Comparison of ENCODE assay signal across 21 cellular contexts in the genomic region with DNA sequence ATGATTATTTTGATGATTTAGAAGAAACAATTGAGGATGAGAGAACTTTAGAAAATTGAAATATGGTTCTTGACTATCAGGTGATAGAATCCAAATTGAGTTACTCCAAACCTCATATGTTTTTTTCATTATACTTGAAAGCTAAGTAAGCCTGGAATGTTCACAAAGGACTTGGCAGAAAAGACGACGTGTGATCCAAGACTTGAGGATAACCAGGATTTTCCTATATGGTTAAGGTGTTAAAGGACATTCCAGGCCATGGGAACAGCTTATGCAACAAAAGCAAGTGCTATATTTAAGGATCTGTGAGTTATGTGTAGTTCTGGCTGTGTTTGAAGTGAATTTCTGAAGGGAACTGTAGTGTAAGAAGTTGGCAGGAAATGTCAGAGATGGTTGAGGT. TPM values are rescaled to one million over a fixed set of nuclear protein-coding genes. Genes with fewer than 3 reads are reported as not detected.
DNase-seq lines count a peak whose midpoint lies in the region; ATAC-seq, FAIRE-seq and TF ChIP-seq lines count a peak whose summit lies in the region.
"Had no signal": no experiment of that assay in that cellular context is flagged by ENCODE, and none has a peak within 500 bp of the region (broad histone marks: within the 10 kb centered on the region; RNA-seq: fewer than 3 reads in every experiment).

No MANE protein-coding gene starts in this region.

- H3K36me3 ChIP-seq in pancreas = no peaks in the 10 kb centered on the region
- H3K36me3 ChIP-seq: BLaER1 had no signal

- intact Hi-C loops in pancreas (cut with DNase I) = no loop called here

- CTCF ChIA-PET in GM10248 (lab: Yijun Ruan, JAX) = no interaction called here

- no peak for ATAC-seq in pancreas
- no peak for ATAC-seq in HG03139 (IDR thresholded peaks at IDR 0.05; ENCODE audit: unreplicated experiment)
- ATAC-seq: K562 had no signal

- TF ChIP-seq CTCF in fibroblast of pulmonary artery (IDR thresholded peaks at IDR 0.05; ENCODE audit: low read length, missing control alignments) = no peak
- no peak for TF ChIP-seq CTCF in pancreas (IDR thresholded peaks at IDR 0.05)
- no peak for TF ChIP-seq CTCF in GM10248 (IDR thresholded peaks at IDR 0.05; ENCODE audit: control extremely low read depth, extremely low read depth, low read depth, missing control alignments)

- H3K9me3 ChIP-seq in pancreas = no peaks in the 10 kb centered on the region
- H3K9me3 ChIP-seq: BLaER1 had no signal

- no peaks in the 10 kb centered on the region for H3K27me3 ChIP-seq in pancreas
- H3K27me3 ChIP-seq: BLaER1 had no signal

- FAIRE-seq in pancreas (lab: Jason Lieb, UNC) = peak; percentile 23
- FAIRE-seq: G401.6, GM12892, H54, HTR-8/SVneo, K562 had no signal

- DNase-seq in EH (ENCODE audit: low read depth) (peak; percentile 2), astrocyte of the hippocampus (ENCODE audit: low read depth, low spot score) (peak; percentile 7), fibroblast of pulmonary artery (ENCODE audit: low read depth) (peak; percentile 5), pancreas (no peak), NCI-H2107 treated with DMSO at 0.1 percent for 48 hours (lab: John Stamatoyannopoulos, UW; ENCODE audit: unreplicated experiment) (no peak), D341Med (ENCODE audit: low spot score) (no peak), GM10248 (ENCODE audit: extremely low spot score) (no peak)
- DNase-seq: 8988T; CD4-positive, alpha-beta memory T cell; DMS79 treated with DMSO at 0.1 percent for 48 hours; HCEC 1CT; HFFc6; IMR-90 had no signal

- peaks cover 7 to 9% (median 7%) of the 10 kb centered on the region in 3 donors for H3K4me1 ChIP-seq in pancreas
- H3K4me1 ChIP-seq: BLaER1 had no signal

- WGBS in pancreas, 2 donors = 25 to 43% methylated on average over 2 of the region's 2 CpGs

- H3K4me3 ChIP-seq in fibroblast of pulmonary artery (replicated peaks; ENCODE audit: low read depth, low read length) (no peak overlapping the region), pancreas (no peak overlapping the region)
- H3K4me3 ChIP-seq: BLaER1, K562 had no signal

- POLR2A ChIA-PET in GM10248 (lab: Yijun Ruan, JAX) = no interaction called here

- H3K27ac ChIP-seq in pancreas = no peak overlapping the region
- H3K27ac ChIP-seq: BLaER1 had no signal

RNA-seq across cellular contexts. Expression of a gene that starts 52.5 kb away (rescaled TPM):
- 1 to 10 TPM in 1 of 6 donors, under 1 TPM in 5; 0.18 to 1.0 (median 0.39) TPM for total RNA-seq in pancreas
- under 1 TPM; 0.19 to 0.33 TPM for polyA plus RNA-seq in pancreas
- total RNA-seq: CD4-positive, alpha-beta memory T cell; K562 had no signal
- polyA plus RNA-seq: CD14-positive monocyte; CD4-positive, alpha-beta memory T cell; K562 had no signal

Comparison
In these comparisons a context has a peak if more than half of its experiments do, and no peak if none do; other contexts are left out.
1. DNase-seq: peak in EH (single experiment), astrocyte of the hippocampus (single experiment) and fibroblast of pulmonary artery (single experiment); none in pancreas (0 of 6), NCI-H2107 treated with DMSO at 0.1 percent for 48 hours (single experiment), D341Med (single experiment) and GM10248 (single experiment).